Comparison of ENCODE assay signal across 8 cellular contexts in the genomic region with DNA sequence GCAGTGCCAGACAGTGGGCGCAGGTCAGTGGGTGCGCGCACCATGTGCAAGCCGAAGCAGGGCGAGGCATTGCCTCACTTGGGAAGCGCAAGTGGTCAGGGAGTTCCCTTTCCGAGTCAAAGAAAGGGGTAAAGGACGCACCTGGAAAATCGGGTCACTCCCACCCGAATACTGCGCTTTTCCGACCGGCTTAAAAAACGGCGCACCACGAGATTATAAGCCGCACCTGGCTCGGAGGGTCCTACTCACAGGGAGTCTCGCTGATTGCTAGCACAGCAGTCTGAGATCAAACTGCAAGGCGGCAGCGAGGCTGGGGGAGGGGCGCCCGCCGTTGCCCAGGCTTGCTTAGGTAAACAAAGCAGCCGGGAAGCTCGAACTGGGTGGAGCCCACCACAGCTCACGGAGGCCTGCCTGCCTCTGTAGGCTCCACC.
DNase-seq lines count a peak whose midpoint lies in the region; ATAC-seq, FAIRE-seq and TF ChIP-seq lines count a peak whose summit lies in the region.
"Not testable (repeated sequence)": the region's sequence is repeated elsewhere in the genome, so short reads cannot be mapped to it uniquely, and the experiment has no call there.

No MANE protein-coding gene starts in this region.

- H3K27ac ChIP-seq in A549 = peak overlapping the region; percentile 53 to 57; a peak in 5 of 6 replicates
- H3K27ac ChIP-seq in HEK293 (ENCODE audit: extremely low read depth, low read depth, low read length) = peak overlapping the region; percentile 62; the same call in 1 of the 2 replicates
- H3K27ac ChIP-seq in epithelial cell of prostate = peak overlapping the region; percentile 27
- H3K27ac ChIP-seq in psoas muscle = not testable (repeated sequence)

- peak overlapping the region; percentile 59 for H3K27ac Mint-ChIP-seq in WTC11

- H3K4me2 ChIP-seq in A549 = not testable (repeated sequence)

- peak overlapping the region; percentile 90 for H3K4me3 Mint-ChIP-seq in WTC11

- 65% methylated on average over 19 of the region's 27 CpGs for WGBS in A549 (ENCODE audit: missing lambda C conversion rate)
- WGBS in psoas muscle, 3 donors = 69 to 75% (median 69%) methylated on average over 20 to 27 of the region's 27 CpGs

- not testable (repeated sequence) for H3K27me3 ChIP-seq in psoas muscle (ENCODE audit: insufficient read depth in 3 of 3, low read length in 2 of 3)

- H3K9me3 Mint-ChIP-seq in WTC11 = peaks cover 16% of the 10 kb centered on the region

- TF ChIP-seq EP300 in A549 (IDR thresholded peaks at IDR 0.05) = not testable (repeated sequence)

- H3K4me3 ChIP-seq in A549 (peak overlapping the region; percentile 47), HEK293 (ENCODE audit: low read depth, low read length) (peak overlapping the region; percentile 50), psoas muscle (peak overlapping the region; percentile 43)

- TF ChIP-seq POLR2A in A549 (IDR thresholded peaks at IDR 0.05; ENCODE audit: low read length) = not testable (repeated sequence)

- DNase-seq in A549 (ENCODE audit: low read depth in 1 of 2, low spot score in 1 of 2); epithelial cell of prostate (ENCODE audit: low read depth, low spot score); psoas muscle: not testable (repeated sequence)
- DNase-seq in NCI-H510A treated with DMSO at 0.1 percent for 48 hours (lab: John Stamatoyannopoulos, UW) (peak; percentile 7), WTC11 (ENCODE audit: low spot score) (peak; percentile 43), amniotic epithelial cell (ENCODE audit: low read depth) (peak; percentile 4), left kidney (ENCODE audit: low read depth, low spot score) (peak; percentile 1)

- TF ChIP-seq RAD21 in A549 (conservative IDR thresholded peaks at IDR 0.05 in 1 of 2, IDR thresholded peaks at IDR 0.05 in 1 of 2) = not testable (repeated sequence)

- not testable (repeated sequence) for H3K27me3 Mint-ChIP-seq in WTC11 (ENCODE audit: low read depth)

- ATAC-seq in A549, WTC11, psoas muscle: not testable (repeated sequence)

- TF ChIP-seq CTCF in A549 (IDR thresholded peaks at IDR 0.05); HEK293 (tag by site-specific recombination; IDR thresholded peaks at IDR 0.05); WTC11 (IDR thresholded peaks at IDR 0.05); psoas muscle (IDR thresholded peaks at IDR 0.05): not testable (repeated sequence)

- not testable (repeated sequence) for H3K4me1 ChIP-seq in A549; HEK293 (ENCODE audit: control insufficient read depth, insufficient read depth, low read length); psoas muscle

- not testable (repeated sequence) for H3K4me1 Mint-ChIP-seq in WTC11

- CTCF ChIA-PET in A549 (lab: Yijun Ruan, JAX); HEK293 (lab: Yijun Ruan, JAX); WTC11 (lab: Charles Lee): not testable (repeated sequence)

- not testable (repeated sequence) for FAIRE-seq in A549 (lab: Jason Lieb, UNC)

- H3K36me3 ChIP-seq in HEK293 (ENCODE audit: control insufficient read depth in 2 of 2, insufficient read depth in 1 of 2, low read length in 2 of 2); psoas muscle (ENCODE audit: insufficient read depth in 1 of 2, low read depth in 1 of 2): not testable (repeated sequence)

- peaks cover 19% of the 10 kb centered on the region for H3K36me3 Mint-ChIP-seq in WTC11

- not testable (repeated sequence) for H3K9me3 ChIP-seq in A549; HEK293 (ENCODE audit: control insufficient read depth, insufficient read depth, low read depth, low read length); psoas muscle

- POLR2A ChIA-PET in A549 (lab: Yijun Ruan, JAX); HEK293 (lab: Yijun Ruan, JAX); WTC11 (lab: Charles Lee): not testable (repeated sequence)

- intact Hi-C loops in psoas muscle (cut with DNase I) = not testable (repeated sequence)

TF ChIP-seq in HEK293, 187 proteins besides CTCF, POLR2A, EP300 and RAD21:
- TF ChIP-seq ZNF335 (tag by site-specific recombination; conservative IDR thresholded peaks at IDR 0.05) = 0 out of 2 replicates have a peak, but pooled peaks have one; percentile 20
- TF ChIP-seq, protein P1, sequence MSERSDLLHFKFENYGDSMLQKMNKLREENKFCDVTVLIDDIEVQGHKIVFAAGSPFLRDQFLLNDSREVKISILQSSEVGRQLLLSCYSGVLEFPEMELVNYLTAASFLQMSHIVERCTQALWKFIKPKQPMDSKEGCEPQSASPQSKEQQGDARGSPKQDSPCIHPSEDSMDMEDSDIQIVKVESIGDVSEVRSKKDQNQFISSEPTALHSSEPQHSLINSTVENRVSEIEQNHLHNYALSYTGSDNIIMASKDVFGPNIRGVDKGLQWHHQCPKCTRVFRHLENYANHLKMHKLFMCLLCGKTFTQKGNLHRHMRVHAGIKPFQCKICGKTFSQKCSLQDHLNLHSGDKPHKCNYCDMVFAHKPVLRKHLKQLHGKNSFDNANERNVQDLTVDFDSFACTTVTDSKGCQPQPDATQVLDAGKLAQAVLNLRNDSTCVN (tag by site-specific recombination; optimal IDR thresholded peaks at IDR 0.05) = peak; percentile 47
- peak; percentile 32 for TF ChIP-seq ZNF341 (tag by site-specific recombination; IDR thresholded peaks at IDR 0.05; ENCODE audit: low read depth)

TF ChIP-seq in WTC11, 78 proteins besides CTCF, POLR2A, EP300 and RAD21:
- TF ChIP-seq, protein P2, sequence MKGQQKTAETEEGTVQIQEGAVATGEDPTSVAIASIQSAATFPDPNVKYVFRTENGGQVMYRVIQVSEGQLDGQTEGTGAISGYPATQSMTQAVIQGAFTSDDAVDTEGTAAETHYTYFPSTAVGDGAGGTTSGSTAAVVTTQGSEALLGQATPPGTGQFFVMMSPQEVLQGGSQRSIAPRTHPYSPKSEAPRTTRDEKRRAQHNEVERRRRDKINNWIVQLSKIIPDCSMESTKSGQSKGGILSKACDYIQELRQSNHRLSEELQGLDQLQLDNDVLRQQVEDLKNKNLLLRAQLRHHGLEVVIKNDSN (CRISPR knock-in tag; IDR thresholded peaks at IDR 0.05) = 0 out of 2 replicates have a peak, but pooled peaks have one; percentile 18
- TF ChIP-seq TEAD1 (CRISPR knock-in tag; IDR thresholded peaks at IDR 0.05) = peak; percentile 13; the same call in 1 of the 2 replicates
